18 cellular contexts compared by ENCODE assay signal in the genomic region with DNA sequence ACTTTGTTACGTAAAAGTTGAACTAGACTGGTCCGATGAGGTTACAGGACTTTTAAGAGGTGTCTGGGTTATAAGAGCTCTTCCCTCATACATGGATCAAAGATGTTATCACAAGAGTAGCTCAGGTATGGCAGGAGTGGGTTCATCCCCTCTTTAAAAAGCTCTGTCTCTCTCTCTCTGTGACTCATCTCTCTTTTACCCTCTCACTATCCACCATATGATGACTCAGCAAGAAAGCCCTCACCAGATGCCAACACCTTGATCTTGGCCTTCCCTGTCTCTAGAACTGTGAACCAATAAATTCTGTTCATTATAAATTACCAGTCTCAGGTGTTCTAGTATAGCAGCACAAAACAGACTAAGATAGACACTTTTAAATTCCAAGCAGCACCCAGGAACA. TPM values are rescaled to one million over a fixed set of nuclear protein-coding genes. Genes with fewer than 3 reads are reported as not detected.
DNase-seq lines count a peak whose midpoint lies in the region; ATAC-seq, FAIRE-seq and TF ChIP-seq lines count a peak whose summit lies in the region.
"Had no signal": no experiment of that assay in that cellular context is flagged by ENCODE, and none has a peak within 500 bp of the region (broad histone marks: within the 10 kb centered on the region; RNA-seq: fewer than 3 reads in every experiment).

No MANE protein-coding gene starts in this region.

- TF ChIP-seq CTCF in brain (conservative IDR thresholded peaks at IDR 0.05) (no peak), nephron progenitor cell (IDR thresholded peaks at IDR 0.05) (no peak)

- FAIRE-seq in RCC 7860 (lab: Jason Lieb, UNC) = no peak

- no peaks in the 10 kb centered on the region for H3K36me3 Mint-ChIP-seq in brain
- no peaks in the 10 kb centered on the region for H3K36me3 Mint-ChIP-seq in nephron progenitor cell (ENCODE audit: low read depth)
- H3K36me3 Mint-ChIP-seq: type B pancreatic cell had no signal

- peak; percentile 39 for DNase-seq in DMS 273 (lab: John Stamatoyannopoulos, UW; ENCODE audit: unreplicated experiment)
- DNase-seq in LoVo (ENCODE audit: low spot score) = peak; percentile 5
- no peak for DNase-seq in nephron progenitor cell
- DNase-seq in RCC 7860 (ENCODE audit: low spot score) = no peak
- DNase-seq: activated CD4-positive, alpha-beta T cell treated with anti-CD3 and anti-CD28 coated beads, Interleukin-2, amount 10 ng/mL, durations not matched to agents 24 days and 14 days; NCI-H1092; NCI-H526 treated with DMSO at 0.1 percent for 48 hours; ovary; retina; spleen had no signal

- H3K4me3 Mint-ChIP-seq in brain = no peak overlapping the region
- H3K4me3 Mint-ChIP-seq in nephron progenitor cell = no peak overlapping the region
- H3K4me3 Mint-ChIP-seq: activated CD4-positive, alpha-beta T cell treated with anti-CD3 and anti-CD28 coated beads, Interleukin-2, amount 10 ng/mL, durations not matched to agents 24 days and 14 days; activated naive CD4-positive, alpha-beta T cell treated with anti-CD3 and anti-CD28 coated beads for 36 hours; nephron; T-helper 2 cell treated with Interferon-gamma antibody and Interleukin-4, amounts not matched to agents 5 μg/mL and 100 μg/mL, for 36 hours; type B pancreatic cell had no signal

- peak overlapping the region in 4 of 5 experiments; percentile 5 to 86 (median 24) for H3K27ac Mint-ChIP-seq in brain
- H3K27ac Mint-ChIP-seq in nephron progenitor cell = peak overlapping the region; percentile 3
- H3K27ac Mint-ChIP-seq: activated CD4-positive, alpha-beta T cell treated with anti-CD3 and anti-CD28 coated beads, Interleukin-2, amount 10 ng/mL, durations not matched to agents 24 days and 14 days; activated naive CD4-positive, alpha-beta T cell treated with anti-CD3 and anti-CD28 coated beads for 36 hours; nephron; T-helper 2 cell treated with Interferon-gamma antibody and Interleukin-4, amounts not matched to agents 5 μg/mL and 100 μg/mL, for 36 hours; type B pancreatic cell had no signal

- H3K27me3 Mint-ChIP-seq in brain (peaks cover 10% of the 10 kb centered on the region), nephron progenitor cell (ENCODE audit: low read depth, poor library complexity) (no peaks in the 10 kb centered on the region)

- ATAC-seq in HG03095 (IDR thresholded peaks at IDR 0.05; ENCODE audit: unreplicated experiment) = no peak
- no peak for ATAC-seq in HG02973 (IDR thresholded peaks at IDR 0.05; ENCODE audit: unreplicated experiment)

- H3K9me3 Mint-ChIP-seq in brain (peaks cover 2 to 31% (median 4%) of the 10 kb centered on the region in 5 experiments), nephron progenitor cell (peaks cover 4% of the 10 kb centered on the region)
- H3K9me3 Mint-ChIP-seq: activated CD4-positive, alpha-beta T cell treated with anti-CD3 and anti-CD28 coated beads, Interleukin-2, amount 10 ng/mL, durations not matched to agents 24 days and 14 days; activated naive CD4-positive, alpha-beta T cell treated with anti-CD3 and anti-CD28 coated beads for 36 hours; nephron; T-helper 2 cell treated with Interferon-gamma antibody and Interleukin-4, amounts not matched to agents 5 μg/mL and 100 μg/mL, for 36 hours had no signal

- H3K4me1 Mint-ChIP-seq in brain (peaks cover 11% of the 10 kb centered on the region), nephron progenitor cell (peaks cover 26% of the 10 kb centered on the region)
- H3K4me1 Mint-ChIP-seq: nephron had no signal

RNA-seq across cellular contexts. Expression of gene CLEC19A, which starts 1.9 kb away (rescaled TPM):
- polyA plus RNA-seq in brain (ENCODE audit: insufficient read depth, low read depth, low replicate concordance) = not detected
- polyA plus RNA-seq: adrenal gland, ovary, spleen had no signal

Comparison
In these comparisons a context has a peak if more than half of its experiments do, and no peak if none do; other contexts are left out.
1. DNase-seq: peak in DMS 273 (single experiment) and LoVo (single experiment); none in nephron progenitor cell (single experiment) and RCC 7860 (single experiment).